Comparison of ENCODE assay signal across 21 cellular contexts in the genomic region with DNA sequence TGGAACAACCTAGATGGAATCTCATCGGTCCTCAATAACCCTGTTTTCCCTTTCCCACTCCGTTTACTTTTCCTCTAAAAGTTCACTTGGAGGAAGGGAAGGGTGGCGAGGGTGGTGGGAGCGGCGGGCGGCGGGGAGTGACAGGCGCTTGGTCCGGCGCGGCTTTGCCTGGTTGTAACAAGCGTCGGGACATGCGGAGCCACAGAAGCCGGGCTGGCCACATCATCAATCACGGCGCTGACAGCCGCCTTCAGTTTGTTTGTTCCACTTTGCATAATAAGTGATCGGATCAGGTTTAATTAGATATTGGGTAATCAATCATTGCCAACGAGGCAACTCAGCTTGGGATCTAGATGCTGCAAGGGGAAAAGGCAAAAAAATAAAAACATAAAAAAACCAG.
"Had no signal": no experiment of that assay in that cellular context is flagged by ENCODE, and none has a peak within 500 bp of the region (broad histone marks: within the 10 kb centered on the region; RNA-seq: fewer than 3 reads in every experiment).

No MANE protein-coding gene starts in this region.

- H3K27ac ChIP-seq: coronary artery, hepatocyte, psoas muscle, right lobe of liver, spleen, testis, tibial nerve had no signal

- H3K9me3 Mint-ChIP-seq: nephron progenitor cell had no signal

- H3K4me3 Mint-ChIP-seq: naive thymus-derived CD4-positive, alpha-beta T cell; nephron progenitor cell; stimulated activated naive B cell treated with anti-CD40 and anti-IgM and Interleukin-4, amounts not matched to agents 10 μg/mL and 1 μg/mL and 100 μg/mL, for 72 hours; stimulated activated naive CD8-positive, alpha-beta T cell treated with anti-CD3 and anti-CD28 coated beads, Interleukin-15, amount 100 ng/mL, for 72 hours had no signal

- DNase-seq: effector CD4-positive, alpha-beta T cell; foreskin melanocyte; head of caudate nucleus; kidney; left cardiac atrium; mammary epithelial cell; naive thymus-derived CD4-positive, alpha-beta T cell; nephron progenitor cell; psoas muscle; retina; right lobe of liver; spleen; stimulated activated CD4-positive, alpha-beta T cell treated with anti-CD3 and anti-CD28 coated beads, Interleukin-15, amount 100 ng/mL, for 24 hours; stimulated activated CD4-positive, alpha-beta T cell treated with anti-CD3 and anti-CD28 coated beads, Interleukin-2, amount 100 ng/mL, for 24 hours; stimulated activated CD4-positive, alpha-beta T cell treated with anti-CD3 and anti-CD28 coated beads, Interleukin-4, amount 100 ng/mL, for 4 hours; stimulated activated naive B cell treated with anti-CD40 and anti-IgM and Interleukin-4, amounts not matched to agents 10 μg/mL and 1 μg/mL and 100 μg/mL, for 72 hours; stimulated activated naive CD8-positive, alpha-beta T cell treated with anti-CD3 and anti-CD28 coated beads, Interleukin-15, amount 100 ng/mL, for 72 hours; testis had no signal

- H3K4me1 ChIP-seq: psoas muscle, right lobe of liver, spleen, testis, tibial nerve had no signal

- ATAC-seq: left cardiac atrium; naive thymus-derived CD4-positive, alpha-beta T cell; psoas muscle; right lobe of liver; stimulated activated naive B cell treated with anti-CD40 and anti-IgM and Interleukin-4, amounts not matched to agents 10 μg/mL and 1 μg/mL and 100 μg/mL, for 72 hours; stimulated activated naive CD8-positive, alpha-beta T cell treated with anti-CD3 and anti-CD28 coated beads, Interleukin-15, amount 100 ng/mL, for 72 hours had no signal

- H3K27me3 Mint-ChIP-seq: stimulated activated naive CD8-positive, alpha-beta T cell treated with anti-CD3 and anti-CD28 coated beads, Interleukin-15, amount 100 ng/mL, for 72 hours had no signal

- H3K27ac Mint-ChIP-seq: naive thymus-derived CD4-positive, alpha-beta T cell; nephron progenitor cell; stimulated activated naive B cell treated with anti-CD40 and anti-IgM and Interleukin-4, amounts not matched to agents 10 μg/mL and 1 μg/mL and 100 μg/mL, for 72 hours; stimulated activated naive CD8-positive, alpha-beta T cell treated with anti-CD3 and anti-CD28 coated beads, Interleukin-15, amount 100 ng/mL, for 72 hours had no signal

- H3K9me3 ChIP-seq: psoas muscle, right lobe of liver, spleen, testis, tibial nerve had no signal

- H3K4me1 Mint-ChIP-seq: stimulated activated naive B cell treated with anti-CD40 and anti-IgM and Interleukin-4, amounts not matched to agents 10 μg/mL and 1 μg/mL and 100 μg/mL, for 72 hours; stimulated activated naive CD8-positive, alpha-beta T cell treated with anti-CD3 and anti-CD28 coated beads, Interleukin-15, amount 100 ng/mL, for 72 hours had no signal

- H3K36me3 Mint-ChIP-seq: naive thymus-derived CD4-positive, alpha-beta T cell; stimulated activated naive B cell treated with anti-CD40 and anti-IgM and Interleukin-4, amounts not matched to agents 10 μg/mL and 1 μg/mL and 100 μg/mL, for 72 hours had no signal

- H3K4me3 ChIP-seq: coronary artery, hepatocyte, psoas muscle, right lobe of liver, spleen, testis, tibial nerve had no signal

- H3K36me3 ChIP-seq: right lobe of liver, spleen, tibial nerve had no signal

- H3K27me3 ChIP-seq: hepatocyte, right lobe of liver, spleen, testis, tibial nerve had no signal
